Comparison of ENCODE assay signal across 16 cellular contexts in the genomic region with DNA sequence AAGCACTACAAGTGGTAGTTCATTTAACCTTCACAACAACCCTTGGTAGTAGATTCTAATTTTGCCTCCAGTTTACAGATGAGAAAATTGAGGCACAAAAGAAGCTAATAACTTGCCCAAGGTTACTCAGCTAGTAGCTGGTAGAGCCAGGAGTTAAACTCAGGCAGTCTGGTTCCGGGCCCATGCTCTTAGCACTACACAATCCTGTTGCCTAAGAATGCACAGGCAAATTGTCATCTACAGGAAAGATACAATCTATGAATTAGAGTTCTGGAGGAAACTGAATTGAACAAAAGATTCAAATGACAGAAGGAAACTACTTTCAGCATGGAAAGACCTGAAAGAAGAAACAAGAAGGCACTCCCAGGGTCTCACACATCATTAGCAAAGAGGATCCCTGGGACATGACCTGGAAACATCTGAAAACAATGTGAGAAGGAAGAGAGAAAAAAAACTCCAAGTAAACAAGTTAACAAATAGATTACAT.
"Had no signal": no experiment of that assay in that cellular context is flagged by ENCODE, and none has a peak within 500 bp of the region (broad histone marks: within the 10 kb centered on the region; RNA-seq: fewer than 3 reads in every experiment).

No MANE protein-coding gene starts in this region.

- H3K9me3 ChIP-seq: sigmoid colon, thoracic aorta, uterus had no signal

- ATAC-seq: left ventricle myocardium superior; naive thymus-derived CD4-positive, alpha-beta T cell; stimulated activated naive B cell treated with anti-CD40 and anti-IgM and Interleukin-4, amounts not matched to agents 10 μg/mL and 1 μg/mL and 100 μg/mL, for 72 hours; stimulated activated naive CD8-positive, alpha-beta T cell treated with anti-CD3 and anti-CD28 coated beads, Interleukin-15, amount 100 ng/mL, for 72 hours had no signal

- H3K4me3 ChIP-seq: sigmoid colon, skin epidermis, thoracic aorta, uterus had no signal

- H3K36me3 ChIP-seq: thoracic aorta, uterus had no signal

- H3K27me3 ChIP-seq: sigmoid colon, uterus had no signal

- DNase-seq: immature natural killer cell; left cardiac atrium; left ventricle myocardium superior; naive thymus-derived CD4-positive, alpha-beta T cell; nephron progenitor cell; posterior cingulate gyrus; sigmoid colon; stimulated activated CD4-positive, alpha-beta T cell treated with anti-CD3 and anti-CD28 coated beads, Interleukin-2, amount 100 ng/mL, for 24 hours; stimulated activated CD4-positive, alpha-beta T cell treated with anti-CD3 and anti-CD28 coated beads, Interleukin-4, amount 100 ng/mL, for 4 hours; stimulated activated naive B cell treated with anti-CD40 and anti-IgM and Interleukin-4, amounts not matched to agents 10 μg/mL and 1 μg/mL and 100 μg/mL, for 72 hours; stimulated activated naive CD8-positive, alpha-beta T cell treated with anti-CD3 and anti-CD28 coated beads, Interleukin-15, amount 100 ng/mL, for 72 hours; substantia nigra; trophoblast cell; uterus had no signal

- H3K27ac ChIP-seq: sigmoid colon, thoracic aorta had no signal

- H3K4me1 ChIP-seq: uterus had no signal
